ENCODE assay signal across 11 cellular contexts in genomic region chr17:82787081-82787848, GRCh38. TPM values are rescaled to one million over a fixed set of nuclear protein-coding genes. Genes with fewer than 3 reads are reported as not detected.
DNase-seq lines count a peak whose midpoint lies in the region; ATAC-seq and TF ChIP-seq lines count a peak whose summit lies in the region.
"Had no signal": no experiment of that assay in that cellular context is flagged by ENCODE, and none has a peak within 500 bp of the region (broad histone marks: within the 10 kb centered on the region; RNA-seq: fewer than 3 reads in every experiment).

No MANE protein-coding gene starts in this region.

- H3K9me3 Mint-ChIP-seq in type B pancreatic cell, result no peaks in the 10 kb centered on the region
- H3K9me3 Mint-ChIP-seq: activated T-helper 2 cell treated with anti-CD3 and anti-CD28 coated beads, Interferon-gamma antibody, Interleukin-2, Interleukin-4, amounts not matched to agents 10 μg/mL and 5 μg/mL and 100 μg/mL, durations not matched to agents 14 hours and 24 hours and 36 hours; IgD-negative memory B cell; neural crest cell had no signal

- DNase-seq in Right ventricle myocardium inferior (ENCODE audit: missing footprints), result no peak
- no peak for DNase-seq in cardiac septum (ENCODE audit: low spot score)
- DNase-seq in amniotic epithelial cell (ENCODE audit: low read depth), result peak; percentile 62
- DNase-seq in hippocampal formation (lab: John Stamatoyannopoulos, UW), result peak; percentile 12 to 53
- no peak for DNase-seq in type B pancreatic cell (ENCODE audit: extremely low spot score, unreplicated experiment)
- no peak for DNase-seq in left colon

- peaks cover 17% of the 10 kb centered on the region for H3K4me1 Mint-ChIP-seq in type B pancreatic cell (ENCODE audit: unreplicated experiment)

- H3K4me3 Mint-ChIP-seq in type B pancreatic cell, result peak overlapping the region; percentile 9
- H3K4me3 Mint-ChIP-seq: neural crest cell had no signal

- no peak for TF ChIP-seq CTCF in type B pancreatic cell (conservative IDR thresholded peaks at IDR 0.05)

- H3K27ac Mint-ChIP-seq in type B pancreatic cell, result peak overlapping the region; percentile 83
- H3K27ac Mint-ChIP-seq: activated T-helper 2 cell treated with anti-CD3 and anti-CD28 coated beads, Interferon-gamma antibody, Interleukin-2, Interleukin-4, amounts not matched to agents 10 μg/mL and 5 μg/mL and 100 μg/mL, durations not matched to agents 14 hours and 24 hours and 36 hours; IgD-negative memory B cell had no signal

- intact Hi-C loops in Right ventricle myocardium inferior (cut with DNase I) (no loop called here), cardiac septum (cut with DNase I) (no loop called here), left colon (cut with DNase I, micrococcal nuclease) (no loop called here)

- peaks cover 5% of the 10 kb centered on the region for H3K36me3 Mint-ChIP-seq in type B pancreatic cell

- H3K27me3 Mint-ChIP-seq in type B pancreatic cell, result no peaks in the 10 kb centered on the region
- H3K27me3 Mint-ChIP-seq: IgD-negative memory B cell had no signal

- peak; percentile 69 for ATAC-seq in Right ventricle myocardium inferior
- no peak for ATAC-seq in GM21717 (IDR thresholded peaks at IDR 0.05; ENCODE audit: unreplicated experiment)
- no peak for ATAC-seq in HG03432 (IDR thresholded peaks at IDR 0.05; ENCODE audit: unreplicated experiment)
- ATAC-seq in left colon, result no peak

RNA-seq across cellular contexts. Expression of gene TBCD, which starts 35.4 kb away (rescaled TPM):
- 43.4 TPM for total RNA-seq in Right ventricle myocardium inferior
- total RNA-seq in cardiac septum, result 67.3 TPM
- total RNA-seq in type B pancreatic cell (ENCODE audit: low replicate concordance), result 65.4 and 104 TPM in 2 replicates
- 10 to 100 TPM; 44.4 to 54.1 TPM for total RNA-seq in left colon

RNA-seq across cellular contexts. Expression of gene FN3K, which starts 51.9 kb away (rescaled TPM):
- 78.3 TPM for total RNA-seq in Right ventricle myocardium inferior
- 82.4 TPM for total RNA-seq in cardiac septum
- 30.3 and 31.3 TPM in 2 replicates for total RNA-seq in type B pancreatic cell (ENCODE audit: low replicate concordance)
- total RNA-seq in left colon, result 10 to 100 TPM; 48.3 to 63.1 TPM

RNA-seq across cellular contexts. Expression of gene ZNF750, which starts 52.6 kb away (rescaled TPM):
- total RNA-seq in Right ventricle myocardium inferior (not detected), cardiac septum (not detected), type B pancreatic cell (ENCODE audit: low replicate concordance) (10.3 and 34.7 TPM in 2 replicates), left colon (not detected)
- total RNA-seq: activated T-helper 2 cell treated with anti-CD3 and anti-CD28 coated beads, Interferon-gamma antibody, Interleukin-2, Interleukin-4, amounts not matched to agents 10 μg/mL and 5 μg/mL and 100 μg/mL, durations not matched to agents 14 hours and 24 hours and 36 hours; neural crest cell had no signal

Comparison
In these comparisons a context has a peak if more than half of its experiments do, and no peak if none do; other contexts are left out.
1. DNase-seq: peak in amniotic epithelial cell (single experiment) and hippocampal formation (2 of 2); none in Right ventricle myocardium inferior (single experiment), cardiac septum (single experiment), type B pancreatic cell (single experiment) and left colon (0 of 2).
2. RNA of gene ZNF750, which starts 52.6 kb away (total RNA-seq): 10.3 to 34.7 TPM in type B pancreatic cell; not detected in left colon, not detected in Right ventricle myocardium inferior (single experiment) and not detected in cardiac septum (single experiment); every median in the first group is over 10 times any median in the second.